In the genomic region with DNA sequence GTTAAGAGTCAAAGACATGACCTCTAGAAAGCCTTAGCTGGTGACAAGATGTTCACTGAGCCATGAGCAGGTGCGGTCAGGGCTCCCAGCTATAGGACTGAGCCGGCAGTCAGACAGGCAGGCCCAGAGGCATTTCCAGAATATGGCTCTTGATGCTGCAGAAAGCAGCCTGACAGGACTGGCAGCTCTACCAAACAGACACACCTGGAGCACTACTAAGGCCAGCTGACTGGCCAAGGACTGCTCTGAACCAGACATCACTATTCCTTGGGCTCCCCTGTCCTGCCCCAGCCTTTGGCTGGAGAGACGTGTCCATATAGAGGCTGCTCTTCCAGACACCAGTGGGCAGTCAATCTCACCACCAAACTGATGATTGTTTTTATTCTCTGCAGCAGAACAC, we compare ENCODE assay signal across 17 cellular contexts.
"Had no signal": no experiment of that assay in that cellular context is flagged by ENCODE, and none has a peak within 500 bp of the region (broad histone marks: within the 10 kb centered on the region; RNA-seq: fewer than 3 reads in every experiment).

No MANE protein-coding gene starts in this region.

- H3K27me3 ChIP-seq: left lung had no signal

- H3K9me3 ChIP-seq: left lung had no signal

- H3K4me1 ChIP-seq: left lung had no signal

- ATAC-seq: left lung; naive thymus-derived CD8-positive, alpha-beta T cell had no signal

- H3K4me3 ChIP-seq: coronary artery, left lung, lung had no signal

- DNase-seq: activated CD4-positive, alpha-beta T cell treated with anti-CD3 and anti-CD28 coated beads, Interleukin-2, amount 50 U/mL, for 4 hours; activated naive CD4-positive, alpha-beta T cell treated with Interleukin-2 at 50 U/mL for 16 hours; activated naive CD8-positive, alpha-beta T cell treated with anti-CD3 and anti-CD28 coated beads, Interleukin-2, amount 10 ng/mL, durations not matched to agents 7 days and 5 days; activated T-cell treated with anti-CD3 and anti-CD28 coated beads, Interleukin-2, amount 50 U/mL, for 48 hours; amygdala; foreskin fibroblast; immature natural killer cell; kidney glomerular epithelial cell; left lung; naive thymus-derived CD8-positive, alpha-beta T cell; retina; stimulated activated CD4-positive, alpha-beta T cell treated with anti-CD3 and anti-CD28 coated beads, Interleukin-12 subunit alpha, Interleukin-12 subunit beta, amount 100 ng/mL, for 4 hours; stimulated activated CD4-positive, alpha-beta T cell treated with anti-CD3 and anti-CD28 coated beads, Interleukin-4, amount 100 ng/mL, for 4 hours; T-helper 1 cell had no signal

- FAIRE-seq: TTC549 had no signal

- H3K36me3 ChIP-seq: left lung had no signal

- H3K27ac ChIP-seq: coronary artery, left lung had no signal
